Comparison of ENCODE assay signal across 9 cellular contexts in the genomic region with DNA sequence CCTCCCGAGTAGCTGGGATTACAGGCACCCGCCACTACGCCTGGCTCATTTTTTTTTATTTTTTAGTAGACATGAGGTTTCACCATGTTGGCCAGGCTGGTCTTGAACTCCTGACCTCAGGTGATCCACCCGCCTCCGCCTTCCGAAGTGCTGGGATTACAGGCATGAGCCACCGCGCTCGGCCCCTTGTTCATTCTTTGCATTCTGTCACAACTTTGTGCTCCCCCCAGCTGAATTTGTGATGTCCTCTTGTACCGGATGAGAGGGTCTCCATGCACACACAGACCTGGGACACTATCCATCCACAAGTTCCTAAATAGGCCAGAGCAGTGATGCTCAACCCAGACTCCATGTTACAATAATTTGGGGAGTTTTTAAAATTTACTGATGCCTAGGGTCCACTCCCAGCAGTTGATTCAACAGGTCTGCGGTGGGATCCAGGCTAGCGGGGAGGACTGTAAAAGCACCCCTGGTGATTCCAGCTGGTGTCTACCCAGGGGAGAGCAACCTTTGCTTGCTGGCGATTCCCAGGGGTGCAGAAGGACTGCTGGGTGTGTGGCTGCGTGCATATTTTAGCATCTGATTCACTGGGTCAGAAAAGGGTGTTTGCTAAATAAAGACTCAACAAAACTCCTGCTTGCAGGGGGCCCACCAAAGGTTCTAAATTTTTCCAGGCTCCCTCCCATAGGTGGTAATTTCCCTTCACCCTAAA. TPM values are rescaled to one million over a fixed set of nuclear protein-coding genes. Genes with fewer than 3 reads are reported as not detected.
DNase-seq lines count a peak whose midpoint lies in the region; ATAC-seq and TF ChIP-seq lines count a peak whose summit lies in the region.
"Had no signal": no experiment of that assay in that cellular context is flagged by ENCODE, and none has a peak within 500 bp of the region (broad histone marks: within the 10 kb centered on the region; RNA-seq: fewer than 3 reads in every experiment).

No MANE protein-coding gene starts in this region.

- peak overlapping the region; percentile 35 to 80 (median 58) for H3K4me3 ChIP-seq in esophagus squamous epithelium
- peak overlapping the region; percentile 76 for H3K4me3 ChIP-seq in rectal smooth muscle tissue (ENCODE audit: low read length)
- no peak overlapping the region for H3K4me3 ChIP-seq in lower leg skin (ENCODE audit: low read depth, poor library complexity, severe bottlenecking)

- intact Hi-C loops in esophagus squamous epithelium (cut with DNase I): no loop called here
- intact Hi-C loops in lower leg skin (cut with DNase I; ENCODE audit: low total_unique reads): no loop called here

- H3K27me3 ChIP-seq in esophagus squamous epithelium (no peaks in the 10 kb centered on the region), rectal smooth muscle tissue (ENCODE audit: control insufficient read depth, insufficient read depth, low read length) (no peaks in the 10 kb centered on the region)

- DNase-seq in ELR (ENCODE audit: low read depth): peak; percentile 57
- peak; percentile 46 for DNase-seq in OCI-M1 (lab: John Stamatoyannopoulos, UW)
- no peak for DNase-seq in esophagus squamous epithelium (lab: John Stamatoyannopoulos, UW)
- no peak for DNase-seq in RKO (ENCODE audit: low spot score)
- DNase-seq in lower leg skin (ENCODE audit: low spot score in 2 of 2): no peak
- DNase-seq in GM20000 (ENCODE audit: low spot score): no peak
- DNase-seq: NCI-H146 had no signal

- H3K9ac ChIP-seq in rectal smooth muscle tissue (ENCODE audit: low read length): peak overlapping the region; percentile 69

- peaks cover 53 to 81% (median 55%) of the 10 kb centered on the region in 3 donors for H3K4me1 ChIP-seq in esophagus squamous epithelium
- peaks cover 7% of the 10 kb centered on the region for H3K4me1 ChIP-seq in rectal smooth muscle tissue (ENCODE audit: control insufficient read depth, insufficient read depth, low read length)

- TF ChIP-seq POLR2A in esophagus squamous epithelium (IDR thresholded peaks at IDR 0.05): no peak
- TF ChIP-seq POLR2A in lower leg skin (IDR thresholded peaks at IDR 0.05): no peak

- H3K27ac ChIP-seq in esophagus squamous epithelium (peak overlapping the region; percentile 77 to 99 (median 95)), rectal smooth muscle tissue (ENCODE audit: low read depth, low read length) (peak overlapping the region; percentile 67)

- WGBS in esophagus squamous epithelium, 2 donors: 69% methylated on average over 9 to 14 of the region's 14 CpGs
- 75 to 78% methylated on average over 14 of the region's 14 CpGs for WGBS in lower leg skin, 2 donors

- no peak for TF ChIP-seq CTCF in esophagus squamous epithelium (IDR thresholded peaks at IDR 0.05)
- no peak for TF ChIP-seq CTCF in lower leg skin (IDR thresholded peaks at IDR 0.05)
- TF ChIP-seq CTCF in GM20000 (IDR thresholded peaks at IDR 0.05; ENCODE audit: extremely low read depth, missing control alignments): no peak

- no peaks in the 10 kb centered on the region for H3K9me3 ChIP-seq in esophagus squamous epithelium

- no peaks in the 10 kb centered on the region for H3K36me3 ChIP-seq in esophagus squamous epithelium
- H3K36me3 ChIP-seq in rectal smooth muscle tissue (ENCODE audit: control insufficient read depth, insufficient read depth, low read length): no peaks in the 10 kb centered on the region

- ATAC-seq in GM18502 (IDR thresholded peaks at IDR 0.05; ENCODE audit: poor library complexity, unreplicated experiment): no peak

RNA-seq across cellular contexts. Expression of a gene that starts 1.0 kb away (rescaled TPM):
- 10 to 100 TPM; 11.9 to 31.7 (median 24.9) TPM for total RNA-seq in esophagus squamous epithelium
- total RNA-seq in lower leg skin: 10 to 100 TPM; 33.5 to 50.0 (median 47.2) TPM

RNA-seq across cellular contexts. Expression of a gene that starts 5.9 kb away (rescaled TPM):
- total RNA-seq in esophagus squamous epithelium (1 to 10 TPM in 1 of 4 donors, not detected in 3; 1.1 TPM), lower leg skin (1 to 10 TPM in 1 of 4 donors, under 1 TPM in 2, not detected in 1; 0.42 to 1.8 (median 0.74) TPM)

RNA-seq across cellular contexts. Expression of a gene that starts 10.9 kb away (rescaled TPM):
- total RNA-seq in esophagus squamous epithelium: 10 to 100 TPM; 10.4 to 21.2 (median 16.1) TPM
- 10 to 100 TPM; 17.3 to 28.0 (median 23.2) TPM for total RNA-seq in lower leg skin

RNA-seq across cellular contexts. Expression of a gene that starts 11.0 kb away (rescaled TPM):
- total RNA-seq in esophagus squamous epithelium (10 to 100 TPM; 18.1 to 21.9 (median 20.5) TPM), lower leg skin (10 to 100 TPM in 2 of 4 donors, 1 to 10 TPM in 2; 6.0 to 19.7 (median 11.6) TPM)

RNA-seq across cellular contexts. Expression of a gene that starts 11.6 kb away (rescaled TPM):
- 10 to 100 TPM; 16.0 to 42.9 (median 27.4) TPM for total RNA-seq in esophagus squamous epithelium
- total RNA-seq in lower leg skin: 10 to 100 TPM; 13.1 to 24.2 (median 18.0) TPM

Comparison
In these comparisons a context has a peak if more than half of its experiments do, and no peak if none do; other contexts are left out.
1. DNase-seq: peak in ELR (single experiment) and OCI-M1 (single experiment); none in esophagus squamous epithelium (single experiment), RKO (single experiment), lower leg skin (0 of 2) and GM20000 (single experiment).